In genomic region chr11:120547871-120548681, GRCh38 we compare ENCODE assay signal across 8 cellular contexts. TPM values are rescaled to one million over a fixed set of nuclear protein-coding genes. Genes with fewer than 3 reads are reported as not detected.
DNase-seq lines count a peak whose midpoint lies in the region; ATAC-seq lines count a peak whose summit lies in the region.

No MANE protein-coding gene starts in this region.

- ATAC-seq in esophagus mucosa: peak; percentile 83
- no peak for ATAC-seq in HG02763 (IDR thresholded peaks at IDR 0.05; ENCODE audit: unreplicated experiment)
- no peak for ATAC-seq in GM21390 (IDR thresholded peaks at IDR 0.05; ENCODE audit: unreplicated experiment)

- DNase-seq in DMS 273 (lab: John Stamatoyannopoulos, UW; ENCODE audit: unreplicated experiment): peak; percentile 68
- no peak for DNase-seq in DMS 273 treated with DMSO at 0.1 percent for 48 hours (lab: John Stamatoyannopoulos, UW)
- peak; percentile 98 for DNase-seq in RPMI7951 (ENCODE audit: low read depth)
- peak; percentile 94 for DNase-seq in mucosa of gallbladder (ENCODE audit: low spot score)
- no peak for DNase-seq in effector CD4-positive, alpha-beta T cell

RNA-seq across cellular contexts. Expression of gene GRIK4, which starts 36.5 kb away (rescaled TPM):
- not detected in 2 replicates for total RNA-seq in RPMI7951 (2014; rRNA removed; shearing (Covaris generic))
- total RNA-seq in esophagus mucosa (0.08 TPM), mucosa of gallbladder (2.9 TPM)

Comparison
In these comparisons a context has a peak if more than half of its experiments do, and no peak if none do; other contexts are left out.
1. DNase-seq: peak in DMS 273 (single experiment), RPMI7951 (single experiment) and mucosa of gallbladder (single experiment); none in DMS 273 treated with DMSO at 0.1 percent for 48 hours (single experiment) and effector CD4-positive, alpha-beta T cell (single experiment).